Comparison of ENCODE assay signal across 19 cellular contexts in the genomic region with DNA sequence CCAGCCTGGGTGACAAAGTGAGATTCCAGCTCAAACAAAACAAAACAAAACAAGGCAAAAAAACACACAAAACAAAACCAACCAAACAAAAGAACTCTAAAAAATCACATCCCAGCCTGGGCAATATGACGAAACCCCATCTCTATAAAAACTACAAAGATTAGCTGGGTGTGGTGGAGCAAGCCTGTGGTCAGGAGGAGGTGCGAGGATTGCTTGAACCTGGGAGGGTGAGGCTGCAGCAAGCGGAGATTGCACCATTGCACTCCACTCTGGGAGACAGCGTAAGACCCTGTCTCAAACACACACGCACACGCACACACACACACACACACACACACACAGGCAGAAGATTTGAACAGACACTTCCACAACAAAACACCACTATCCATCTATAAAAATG.
DNase-seq lines count a peak whose midpoint lies in the region; ATAC-seq and TF ChIP-seq lines count a peak whose summit lies in the region.
"Had no signal": no experiment of that assay in that cellular context is flagged by ENCODE, and none has a peak within 500 bp of the region (broad histone marks: within the 10 kb centered on the region; RNA-seq: fewer than 3 reads in every experiment).

No MANE protein-coding gene starts in this region.

- peaks cover 10 to 24% (median 18%) of the 10 kb centered on the region in 4 donors for H3K4me1 Mint-ChIP-seq in CD4-positive, CD25-positive, alpha-beta regulatory T cell
- H3K4me1 Mint-ChIP-seq: stimulated activated memory B cell treated with anti-CD40 and anti-IgM and Interleukin-4, amounts not matched to agents 10 μg/mL and 1 μg/mL and 100 μg/mL, for 72 hours had no signal

- H4K20me1 ChIP-seq in BLaER1 treated with 17β-estradiol and CSF1 and Interleukin-3, amounts not matched to agents 10 nM and 100 nM: no peaks in the 10 kb centered on the region
- H4K20me1 ChIP-seq in MM.1S (ENCODE audit: insufficient read depth, low read length): no peaks in the 10 kb centered on the region

- DNase-seq in CD4-positive, CD25-positive, alpha-beta regulatory T cell: no peak
- DNase-seq in NOMO-1 treated with DMSO at 0.1 percent for 48 hours (lab: John Stamatoyannopoulos, UW; ENCODE audit: unreplicated experiment) (peak; percentile 95), left colon (peak in 1 of 2 donors; percentile 51), stomach (no peak), MM.1S (no peak)
- DNase-seq in stimulated activated CD8-positive, alpha-beta memory T cell treated with anti-CD3 and anti-CD28 coated beads, Interleukin-4, amount 100 ng/mL, for 48 hours: no peak
- DNase-seq: activated CD4-positive, alpha-beta T cell treated with anti-CD3 and anti-CD28 coated beads, Interleukin-2, amount 50 U/mL, for 48 hours; activated gamma-delta T cell; activated T-cell treated with anti-CD3 and anti-CD28 coated beads for 4 hours; Calu3; HCEC 1CT; NCI-H1436; NCI-H524 treated with DMSO at 0.1 percent for 48 hours; OCI-M1; sigmoid colon; tibial artery had no signal

- no peak for TF ChIP-seq EP300 in stomach (IDR thresholded peaks at IDR 0.05)

- WGBS in stomach, 5 donors: 81 to 95% (median 94%) methylated on average over 6 of the region's 6 CpGs

- no peak overlapping the region for H3K4me3 Mint-ChIP-seq in CD4-positive, CD25-positive, alpha-beta regulatory T cell
- H3K4me3 Mint-ChIP-seq: stimulated activated memory B cell treated with anti-CD40 and anti-IgM and Interleukin-4, amounts not matched to agents 10 μg/mL and 1 μg/mL and 100 μg/mL, for 72 hours had no signal

- H3K9me2 ChIP-seq in MM.1S (replicated peaks; ENCODE audit: insufficient read depth, low read length): no peaks in the 10 kb centered on the region

- H3F3A ChIP-seq in MM.1S (ENCODE audit: insufficient read depth, low read length): no peaks in the 10 kb centered on the region

- TF ChIP-seq CTCF in stomach (IDR thresholded peaks at IDR 0.05) (no peak), MM.1S (IDR thresholded peaks at IDR 0.05; ENCODE audit: low read length) (no peak)

- H3K9ac ChIP-seq in BLaER1 treated with 17β-estradiol and CSF1 and Interleukin-3, amounts not matched to agents 10 nM and 100 nM: peak overlapping the region in 2 of 11 experiments; percentile 6 to 15; a peak in 4 of 22 replicates
- no peak overlapping the region for H3K9ac ChIP-seq in MM.1S (ENCODE audit: low read length)

- no peak overlapping the region for H3K4me3 ChIP-seq in BLaER1 treated with 17β-estradiol and CSF1 and Interleukin-3, amounts not matched to agents 10 nM and 100 nM
- H3K4me3 ChIP-seq in CD4-positive, CD25-positive, alpha-beta regulatory T cell (ENCODE audit: low read depth, low read length): no peak overlapping the region
- H3K4me3 ChIP-seq in stomach: no peak overlapping the region
- no peak overlapping the region for H3K4me3 ChIP-seq in MM.1S (ENCODE audit: low read length)
- H3K4me3 ChIP-seq: sigmoid colon, tibial artery had no signal

- peaks cover 37% of the 10 kb centered on the region for H3K36me3 Mint-ChIP-seq in CD4-positive, CD25-positive, alpha-beta regulatory T cell

- peak overlapping the region in 10 of 11 experiments; percentile 0 to 69 (median 31); a peak in 13 of 22 replicates for H3K4me2 ChIP-seq in BLaER1 treated with 17β-estradiol and CSF1 and Interleukin-3, amounts not matched to agents 10 nM and 100 nM
- H3K4me2 ChIP-seq in MM.1S (ENCODE audit: low read depth, low read length): no peak overlapping the region

- peaks cover 3 to 37% (median 20%) of the 10 kb centered on the region in 11 experiments; a peak in 17 of 22 replicates for H3K36me3 ChIP-seq in BLaER1 treated with 17β-estradiol and CSF1 and Interleukin-3, amounts not matched to agents 10 nM and 100 nM
- no peaks in the 10 kb centered on the region for H3K36me3 ChIP-seq in CD4-positive, CD25-positive, alpha-beta regulatory T cell (ENCODE audit: control insufficient read depth, insufficient read depth, low read length)
- peaks cover 0 to 4% (median 0%) of the 10 kb centered on the region in 4 donors for H3K36me3 ChIP-seq in stomach
- H3K36me3 ChIP-seq in MM.1S (replicated peaks; ENCODE audit: insufficient read depth, low read length): 0 out of 2 replicates have a peak, but pooled peaks cover 3% of the 10 kb centered on the region
- H3K36me3 ChIP-seq: sigmoid colon had no signal

- H3K4me1 ChIP-seq in BLaER1 treated with 17β-estradiol and CSF1 and Interleukin-3, amounts not matched to agents 10 nM and 100 nM: peaks cover 7 to 45% (median 36%) of the 10 kb centered on the region in 10 experiments
- no peaks in the 10 kb centered on the region for H3K4me1 ChIP-seq in CD4-positive, CD25-positive, alpha-beta regulatory T cell (ENCODE audit: control insufficient read depth, insufficient read depth, low read length, poor library complexity, severe bottlenecking)
- H3K4me1 ChIP-seq in stomach: peaks cover 0 to 12% (median 0%) of the 10 kb centered on the region in 4 donors
- H3K4me1 ChIP-seq in MM.1S (ENCODE audit: low read length): no peaks in the 10 kb centered on the region
- H3K4me1 ChIP-seq: sigmoid colon, tibial artery had no signal

- H3K9me3 Mint-ChIP-seq in CD4-positive, CD25-positive, alpha-beta regulatory T cell: no peaks in the 10 kb centered on the region
- H3K9me3 Mint-ChIP-seq: stimulated activated memory B cell treated with anti-CD40 and anti-IgM and Interleukin-4, amounts not matched to agents 10 μg/mL and 1 μg/mL and 100 μg/mL, for 72 hours had no signal

- ATAC-seq in CD4-positive, CD25-positive, alpha-beta regulatory T cell (ENCODE audit: low read depth in 2 of 2): no peak
- peak; percentile 54 for ATAC-seq in left colon
- ATAC-seq: Right ventricle myocardium inferior; stimulated activated memory B cell treated with anti-CD40 and anti-IgM and Interleukin-4, amounts not matched to agents 10 μg/mL and 1 μg/mL and 100 μg/mL, for 72 hours had no signal

- TF ChIP-seq POLR2A in stomach (IDR thresholded peaks at IDR 0.05): no peak

- peak overlapping the region in 8 of 11 experiments; percentile 42 to 69 (median 53); a peak in 11 of 22 replicates for H3K27ac ChIP-seq in BLaER1 treated with 17β-estradiol and CSF1 and Interleukin-3, amounts not matched to agents 10 nM and 100 nM
- no peak overlapping the region for H3K27ac ChIP-seq in CD4-positive, CD25-positive, alpha-beta regulatory T cell (ENCODE audit: insufficient read depth, low read length, poor library complexity, severe bottlenecking)
- no peak overlapping the region for H3K27ac ChIP-seq in stomach
- H3K27ac ChIP-seq in MM.1S (ENCODE audit: low read length): no peak overlapping the region
- H3K27ac ChIP-seq: sigmoid colon, tibial artery had no signal

- H3K27me3 Mint-ChIP-seq in CD4-positive, CD25-positive, alpha-beta regulatory T cell: no peaks in the 10 kb centered on the region

- no peaks in the 10 kb centered on the region for H3K79me2 ChIP-seq in MM.1S (ENCODE audit: low read length)

- H2AFZ ChIP-seq in MM.1S (ENCODE audit: low read length): no peak overlapping the region

- peaks cover 0 to 25% (median 14%) of the 10 kb centered on the region in 11 experiments; a peak in 15 of 22 replicates for H3K9me3 ChIP-seq in BLaER1 treated with 17β-estradiol and CSF1 and Interleukin-3, amounts not matched to agents 10 nM and 100 nM (replicated peaks in 1 of 11)
- H3K9me3 ChIP-seq in CD4-positive, CD25-positive, alpha-beta regulatory T cell (ENCODE audit: control insufficient read depth in 2 of 2, low read length in 2 of 2): no peaks in the 10 kb centered on the region
- H3K9me3 ChIP-seq in stomach: no peaks in the 10 kb centered on the region
- no peaks in the 10 kb centered on the region for H3K9me3 ChIP-seq in MM.1S (replicated peaks; ENCODE audit: insufficient read depth, low read length)
- H3K9me3 ChIP-seq: sigmoid colon, tibial artery had no signal

- H3K27me3 ChIP-seq in BLaER1 treated with 17β-estradiol and CSF1 and Interleukin-3, amounts not matched to agents 10 nM and 100 nM: no peaks in the 10 kb centered on the region
- no peaks in the 10 kb centered on the region for H3K27me3 ChIP-seq in CD4-positive, CD25-positive, alpha-beta regulatory T cell (ENCODE audit: control insufficient read depth, insufficient read depth, low read length)
- no peaks in the 10 kb centered on the region for H3K27me3 ChIP-seq in stomach
- no peaks in the 10 kb centered on the region for H3K27me3 ChIP-seq in MM.1S (replicated peaks; ENCODE audit: insufficient read depth, low read length)
- H3K27me3 ChIP-seq: sigmoid colon, tibial artery had no signal

- intact Hi-C loops in left colon (cut with DNase I, micrococcal nuclease) (no loop called here), stomach (cut with DNase I; ENCODE audit: low total_unique reads) (no loop called here)

- peak overlapping the region in 2 of 3 donors; percentile 32 to 36 for H3K27ac Mint-ChIP-seq in CD4-positive, CD25-positive, alpha-beta regulatory T cell
- H3K27ac Mint-ChIP-seq: stimulated activated memory B cell treated with anti-CD40 and anti-IgM and Interleukin-4, amounts not matched to agents 10 μg/mL and 1 μg/mL and 100 μg/mL, for 72 hours had no signal

Comparison
In these comparisons a context has a peak if more than half of its experiments do, and no peak if none do; other contexts are left out.
1. H3K27ac ChIP-seq: peak in BLaER1 treated with 17β-estradiol and CSF1 and Interleukin-3, amounts not matched to agents 10 nM and 100 nM (8 of 11); none in CD4-positive, CD25-positive, alpha-beta regulatory T cell (single experiment), stomach (0 of 5) and MM.1S (single experiment).